ENCODE assay signal across 33 cellular contexts in genomic region chr11:96738311-96738710, GRCh38.
"Had no signal": no experiment of that assay in that cellular context is flagged by ENCODE, and none has a peak within 500 bp of the region (broad histone marks: within the 10 kb centered on the region; RNA-seq: fewer than 3 reads in every experiment).

No MANE protein-coding gene starts in this region.

- H3K4me1 ChIP-seq: ascending aorta had no signal

- H3K4me3 Mint-ChIP-seq: activated B cell treated with CpG ODN at 0.5 μM for 24 hours; activated CD4-positive, alpha-beta memory T cell treated with anti-CD3 and anti-CD28 coated beads for 36 hours; activated CD4-positive, alpha-beta T cell treated with anti-CD3 and anti-CD28 coated beads, Interleukin-2, amount 10 ng/mL, durations not matched to agents 24 days and 14 days; activated CD8-positive, alpha-beta T cell treated with anti-CD3 and anti-CD28 coated beads for 36 hours; activated naive CD4-positive, alpha-beta T cell treated with anti-CD3 and anti-CD28 coated beads, Interleukin-2, amount 10 ng/mL, durations not matched to agents 7 days and 5 days; activated naive CD4-positive, alpha-beta T cell treated with anti-CD3 and anti-CD28 coated beads, Interleukin-2, amount 50 U/mL, for 24 hours; activated naive CD8-positive, alpha-beta T cell; activated naive CD8-positive, alpha-beta T cell treated with anti-CD3 and anti-CD28 coated beads, Interleukin-2, amount 10 ng/mL, durations not matched to agents 7 days and 5 days; activated naive CD8-positive, alpha-beta T cell treated with anti-CD3 and anti-CD28 coated beads, Interleukin-2, amount 50 U/mL, for 24 hours; activated T-cell treated with anti-CD3 and anti-CD28 coated beads, Interleukin-2, amount 50 U/mL, for 24 hours; brain; central memory CD8-positive, alpha-beta T cell; T-cell; T-helper 17 cell had no signal

- H3K27me3 ChIP-seq: ascending aorta, cardiac muscle cell had no signal

- H3K27ac ChIP-seq: ascending aorta, cardiac muscle cell, VCaP had no signal

- H3K36me3 Mint-ChIP-seq: activated CD4-positive, alpha-beta memory T cell treated with anti-CD3 and anti-CD28 coated beads for 36 hours; activated naive CD4-positive, alpha-beta T cell treated with anti-CD3 and anti-CD28 coated beads, Interleukin-2, amount 10 ng/mL, durations not matched to agents 7 days and 5 days; activated naive CD4-positive, alpha-beta T cell treated with anti-CD3 and anti-CD28 coated beads, Interleukin-2, amount 50 U/mL, for 24 hours; activated naive CD8-positive, alpha-beta T cell; activated naive CD8-positive, alpha-beta T cell treated with anti-CD3 and anti-CD28 coated beads, Interleukin-2, amount 10 ng/mL, durations not matched to agents 7 days and 5 days; brain; T-cell had no signal

- H3K36me3 ChIP-seq: ascending aorta, cardiac muscle cell had no signal

- ATAC-seq: activated CD8-positive, alpha-beta T cell treated with anti-CD3 and anti-CD28 coated beads for 36 hours; activated naive CD8-positive, alpha-beta T cell treated with anti-CD3 and anti-CD28 coated beads, Interleukin-2, amount 50 U/mL, for 24 hours; T-cell; T-helper 17 cell had no signal

- DNase-seq: activated B cell treated with CpG ODN at 0.5 μM for 24 hours; activated CD4-positive, alpha-beta memory T cell treated with anti-CD3 and anti-CD28 coated beads for 36 hours; activated CD4-positive, alpha-beta T cell treated with anti-CD3 and anti-CD28 coated beads for 4 hours; activated CD4-positive, alpha-beta T cell treated with anti-CD3 and anti-CD28 coated beads, Interleukin-2, amount 10 ng/mL, durations not matched to agents 24 days and 14 days; activated CD4-positive, alpha-beta T cell treated with anti-CD3 and anti-CD28 coated beads, Interleukin-2, amount 50 U/mL, for 1 hour; activated CD4-positive, alpha-beta T cell treated with anti-CD3 and anti-CD28 coated beads, Interleukin-2, amount 50 U/mL, for 4 hours; activated CD4-positive, CD25-positive, alpha-beta regulatory T cell treated with anti-CD3 and anti-CD28 coated beads, Interleukin-2, amount 50 U/mL, for 72 hours; activated CD8-positive, alpha-beta memory T cell treated with anti-CD3 and anti-CD28 coated beads, Interleukin-2, amount 50 U/mL, for 4 hours; activated CD8-positive, alpha-beta T cell treated with anti-CD3 and anti-CD28 coated beads for 36 hours; activated effector memory CD4-positive, alpha-beta T cell treated with Interleukin-2 at 50 U/mL for 16 hours; activated gamma-delta T cell; activated naive CD4-positive, alpha-beta T cell treated with anti-CD3 and anti-CD28 coated beads, Interleukin-2, amount 10 ng/mL, durations not matched to agents 7 days and 5 days; activated naive CD4-positive, alpha-beta T cell treated with Interleukin-2 at 50 U/mL for 16 hours; activated naive CD8-positive, alpha-beta T cell treated with anti-CD3 and anti-CD28 coated beads, Interleukin-2, amount 10 ng/mL, durations not matched to agents 7 days and 5 days; activated naive CD8-positive, alpha-beta T cell treated with anti-CD3 and anti-CD28 coated beads, Interleukin-2, amount 50 U/mL, for 24 hours; activated T-cell treated with anti-CD3 and anti-CD28 coated beads for 4 hours; activated T-cell treated with anti-CD3 and anti-CD28 coated beads, Interleukin-2, amount 50 U/mL, for 24 hours; activated T-cell treated with anti-CD3 and anti-CD28 coated beads, Interleukin-2, amount 50 U/mL, for 48 hours; amygdala; anterior cingulate cortex; caudate nucleus; cerebellar nuclear complex; T-cell; T-helper 17 cell; T1000 had no signal

- H3K27me3 Mint-ChIP-seq: activated B cell treated with CpG ODN at 0.5 μM for 24 hours; activated CD4-positive, alpha-beta memory T cell treated with anti-CD3 and anti-CD28 coated beads for 36 hours; activated CD4-positive, alpha-beta T cell treated with anti-CD3 and anti-CD28 coated beads, Interleukin-2, amount 10 ng/mL, durations not matched to agents 24 days and 14 days; activated CD8-positive, alpha-beta T cell treated with anti-CD3 and anti-CD28 coated beads for 36 hours; activated naive CD4-positive, alpha-beta T cell treated with anti-CD3 and anti-CD28 coated beads, Interleukin-2, amount 10 ng/mL, durations not matched to agents 7 days and 5 days; activated naive CD4-positive, alpha-beta T cell treated with anti-CD3 and anti-CD28 coated beads, Interleukin-2, amount 50 U/mL, for 24 hours; activated naive CD8-positive, alpha-beta T cell; activated naive CD8-positive, alpha-beta T cell treated with anti-CD3 and anti-CD28 coated beads, Interleukin-2, amount 10 ng/mL, durations not matched to agents 7 days and 5 days; activated naive CD8-positive, alpha-beta T cell treated with anti-CD3 and anti-CD28 coated beads, Interleukin-2, amount 50 U/mL, for 24 hours; activated T-cell treated with anti-CD3 and anti-CD28 coated beads, Interleukin-2, amount 50 U/mL, for 24 hours; brain; central memory CD8-positive, alpha-beta T cell; T-cell; T-helper 17 cell had no signal

- H3K4me3 ChIP-seq: ascending aorta, cardiac muscle cell had no signal

- H3K27ac Mint-ChIP-seq: activated B cell treated with CpG ODN at 0.5 μM for 24 hours; activated CD4-positive, alpha-beta memory T cell treated with anti-CD3 and anti-CD28 coated beads for 36 hours; activated CD4-positive, alpha-beta T cell treated with anti-CD3 and anti-CD28 coated beads, Interleukin-2, amount 10 ng/mL, durations not matched to agents 24 days and 14 days; activated CD8-positive, alpha-beta T cell treated with anti-CD3 and anti-CD28 coated beads for 36 hours; activated naive CD4-positive, alpha-beta T cell treated with anti-CD3 and anti-CD28 coated beads, Interleukin-2, amount 10 ng/mL, durations not matched to agents 7 days and 5 days; activated naive CD4-positive, alpha-beta T cell treated with anti-CD3 and anti-CD28 coated beads, Interleukin-2, amount 50 U/mL, for 24 hours; activated naive CD8-positive, alpha-beta T cell; activated naive CD8-positive, alpha-beta T cell treated with anti-CD3 and anti-CD28 coated beads, Interleukin-2, amount 10 ng/mL, durations not matched to agents 7 days and 5 days; activated naive CD8-positive, alpha-beta T cell treated with anti-CD3 and anti-CD28 coated beads, Interleukin-2, amount 50 U/mL, for 24 hours; activated T-cell treated with anti-CD3 and anti-CD28 coated beads, Interleukin-2, amount 50 U/mL, for 24 hours; activated T-helper 2 cell treated with anti-CD3 and anti-CD28 coated beads, Interferon-gamma antibody, Interleukin-2, Interleukin-4, amounts not matched to agents 10 μg/mL and 5 μg/mL and 100 μg/mL, durations not matched to agents 14 hours and 24 hours and 36 hours; T-cell; T-helper 17 cell had no signal

- H3K4me1 Mint-ChIP-seq: activated B cell treated with CpG ODN at 0.5 μM for 24 hours; activated CD4-positive, alpha-beta T cell treated with anti-CD3 and anti-CD28 coated beads, Interleukin-2, amount 10 ng/mL, durations not matched to agents 24 days and 14 days; activated naive CD4-positive, alpha-beta T cell treated with anti-CD3 and anti-CD28 coated beads, Interleukin-2, amount 10 ng/mL, durations not matched to agents 7 days and 5 days; activated naive CD4-positive, alpha-beta T cell treated with anti-CD3 and anti-CD28 coated beads, Interleukin-2, amount 50 U/mL, for 24 hours; activated naive CD8-positive, alpha-beta T cell treated with anti-CD3 and anti-CD28 coated beads, Interleukin-2, amount 10 ng/mL, durations not matched to agents 7 days and 5 days; activated naive CD8-positive, alpha-beta T cell treated with anti-CD3 and anti-CD28 coated beads, Interleukin-2, amount 50 U/mL, for 24 hours; brain; central memory CD8-positive, alpha-beta T cell; T-cell; T-helper 17 cell had no signal

- H3K9me3 Mint-ChIP-seq: activated CD4-positive, alpha-beta T cell treated with anti-CD3 and anti-CD28 coated beads, Interleukin-2, amount 10 ng/mL, durations not matched to agents 24 days and 14 days; activated naive CD8-positive, alpha-beta T cell treated with anti-CD3 and anti-CD28 coated beads, Interleukin-2, amount 10 ng/mL, durations not matched to agents 7 days and 5 days; activated T-cell treated with anti-CD3 and anti-CD28 coated beads, Interleukin-2, amount 50 U/mL, for 24 hours; activated T-helper 2 cell treated with anti-CD3 and anti-CD28 coated beads, Interferon-gamma antibody, Interleukin-2, Interleukin-4, amounts not matched to agents 10 μg/mL and 5 μg/mL and 100 μg/mL, durations not matched to agents 14 hours and 24 hours and 36 hours; brain had no signal
